In genomic region chr15:29859981-29860745, GRCh38 we compare ENCODE assay signal across 13 cellular contexts. TPM values are rescaled to one million over a fixed set of nuclear protein-coding genes. Genes with fewer than 3 reads are reported as not detected.
A peak's percentile ranks its signal among the peaks of the same experiment; 100 is the strongest.
DNase-seq lines count a peak whose midpoint lies in the region; ATAC-seq and TF ChIP-seq lines count a peak whose summit lies in the region.
"Had no signal": no experiment of that assay in that cellular context is flagged by ENCODE, and none has a peak within 500 bp of the region (broad histone marks: within the 10 kb centered on the region; RNA-seq: fewer than 3 reads in every experiment).

No MANE protein-coding gene starts in this region.

- POLR2A ChIA-PET in PC-3 (lab: Charles Lee; ENCODE audit: unreplicated experiment), result no interaction called here
- POLR2A ChIA-PET in RWPE1 (lab: Yijun Ruan, JAX; ENCODE audit: low non-redundant PET), result no interaction called here

- peak overlapping the region; percentile 29 for H3K27ac ChIP-seq in PC-3 (ENCODE audit: low read length)
- no peak overlapping the region for H3K27ac ChIP-seq in parathyroid adenoma
- H3K27ac ChIP-seq in RWPE1, result no peak overlapping the region
- H3K27ac ChIP-seq: colonic mucosa, suprapubic skin had no signal

- TF ChIP-seq CTCF in PC-3 (conservative IDR thresholded peaks at IDR 0.05; ENCODE audit: low read depth, low read length) (no peak), endothelial cell (IDR thresholded peaks at IDR 0.05; ENCODE audit: unreplicated experiment) (no peak), parathyroid adenoma (IDR thresholded peaks at IDR 0.05) (no peak), RWPE1 (conservative IDR thresholded peaks at IDR 0.05; ENCODE audit: low read depth) (no peak)

- H3K4me3 ChIP-seq in PC-3 (ENCODE audit: low read length) (no peak overlapping the region), parathyroid adenoma (ENCODE audit: low read depth, low read length) (no peak overlapping the region)
- H3K4me3 ChIP-seq: colonic mucosa, suprapubic skin had no signal

- intact Hi-C loops in PC-3 (cut with micrococcal nuclease), result loop anchor here (2.0 kb wide), 1 partner anchor 15 kb away; no protein-coding TSS in a partner anchor

- peaks cover 34% of the 10 kb centered on the region for H3K4me1 Mint-ChIP-seq in endothelial cell (ENCODE audit: unreplicated experiment)

- CTCF ChIA-PET in PC-3 (lab: Charles Lee), result no interaction called here
- CTCF ChIA-PET in RWPE1 (lab: Yijun Ruan, JAX), result interaction anchor here (0.7 kb wide), 1 partner anchor 20 kb away, joined by 3 read pairs; no protein-coding TSS in a partner anchor

- ATAC-seq in PC-3 (peak; percentile 95), GM18870 (IDR thresholded peaks at IDR 0.05; ENCODE audit: unreplicated experiment) (no peak), HG03108 (IDR thresholded peaks at IDR 0.05; ENCODE audit: unreplicated experiment) (no peak)

- H3K27me3 Mint-ChIP-seq in endothelial cell (ENCODE audit: unreplicated experiment), result peaks cover 2% of the 10 kb centered on the region

- H3K9me3 Mint-ChIP-seq in endothelial cell (ENCODE audit: unreplicated experiment), result no peaks in the 10 kb centered on the region

- H3K9me3 ChIP-seq in PC-3 (ENCODE audit: low read length) (no peaks in the 10 kb centered on the region), parathyroid adenoma (ENCODE audit: control insufficient read depth, low read length) (no peaks in the 10 kb centered on the region)
- H3K9me3 ChIP-seq: colonic mucosa, suprapubic skin had no signal

- H3K9ac ChIP-seq in PC-3 (ENCODE audit: low read length), result no peak overlapping the region
- no peak overlapping the region for H3K9ac ChIP-seq in parathyroid adenoma

- H4K20me1 ChIP-seq in PC-3 (ENCODE audit: low read length), result no peaks in the 10 kb centered on the region

- no peaks in the 10 kb centered on the region for H3F3A ChIP-seq in PC-3 (ENCODE audit: low read length, unreplicated experiment)

- H3K4me3 Mint-ChIP-seq in endothelial cell (ENCODE audit: unreplicated experiment), result no peak overlapping the region

- DNase-seq in EL, result peak; percentile 80
- peak; percentile 78 for DNase-seq in PC-3
- DNase-seq in endothelial cell (ENCODE audit: low spot score), result no peak
- no peak for DNase-seq in HPDE6-E6E7 (ENCODE audit: extremely low spot score)
- no peak for DNase-seq in RWPE1 (ENCODE audit: low spot score)
- DNase-seq: activated CD8-positive, alpha-beta memory T cell treated with anti-CD3 and anti-CD28 coated beads for 24 hours; activated naive CD4-positive, alpha-beta T cell; colonic mucosa; hypothalamus had no signal

- H3K27me3 ChIP-seq in PC-3 (ENCODE audit: low read length), result no peaks in the 10 kb centered on the region
- no peaks in the 10 kb centered on the region for H3K27me3 ChIP-seq in parathyroid adenoma (ENCODE audit: control insufficient read depth, insufficient read depth, low read length)
- H3K27me3 ChIP-seq: colonic mucosa, suprapubic skin had no signal

- H3K4me2 ChIP-seq in PC-3 (ENCODE audit: low read length) (peak overlapping the region; percentile 44), parathyroid adenoma (ENCODE audit: low read length) (no peak overlapping the region)

- H3K36me3 Mint-ChIP-seq in endothelial cell (ENCODE audit: low read depth, unreplicated experiment), result no peaks in the 10 kb centered on the region

- H2AFZ ChIP-seq in PC-3 (ENCODE audit: low read length) (no peak overlapping the region), parathyroid adenoma (peak overlapping the region; percentile 33)

- no TSS peak for BruUV-seq in PC-3 (replicated peaks; lab: Mats Ljungman, UMichigan)

- H3K4me1 ChIP-seq in PC-3 (ENCODE audit: insufficient read depth, low read length) (peaks cover 22% of the 10 kb centered on the region), parathyroid adenoma (no peaks in the 10 kb centered on the region)
- H3K4me1 ChIP-seq: colonic mucosa, suprapubic skin had no signal

- H3K79me2 ChIP-seq in PC-3 (ENCODE audit: low read length) (no peaks in the 10 kb centered on the region), parathyroid adenoma (no peaks in the 10 kb centered on the region)

- H3K9me2 ChIP-seq in PC-3 (replicated peaks; ENCODE audit: low read length), result no peaks in the 10 kb centered on the region

- peak overlapping the region; percentile 7 for H3K27ac Mint-ChIP-seq in endothelial cell (ENCODE audit: unreplicated experiment)

- H3K36me3 ChIP-seq in PC-3 (ENCODE audit: low read depth, low read length) (no peaks in the 10 kb centered on the region), parathyroid adenoma (ENCODE audit: control insufficient read depth, insufficient read depth, low read length) (no peaks in the 10 kb centered on the region)
- H3K36me3 ChIP-seq: colonic mucosa, suprapubic skin had no signal

RNA-seq across cellular contexts. Expression of gene TJP1, which starts 37.9 kb away (rescaled TPM):
- total RNA-seq in PC-3 (2014; rRNA removed) (67.0 and 102 TPM in 2 replicates), endothelial cell (ENCODE audit: unreplicated experiment) (473 TPM)

Comparison
In these comparisons a context has a peak if more than half of its experiments do, and no peak if none do; other contexts are left out.
1. DNase-seq: peak in EL (single experiment) and PC-3 (single experiment); none in endothelial cell (single experiment), HPDE6-E6E7 (single experiment) and RWPE1 (single experiment).